In genomic region chr11:85752890-85753581, GRCh38 we compare ENCODE assay signal across 9 cellular contexts. TPM values are rescaled to one million over a fixed set of nuclear protein-coding genes. Genes with fewer than 3 reads are reported as not detected.
A peak's percentile ranks its signal among the peaks of the same experiment; 100 is the strongest.
DNase-seq lines count a peak whose midpoint lies in the region; ATAC-seq, FAIRE-seq and TF ChIP-seq lines count a peak whose summit lies in the region.
"Had no signal": no experiment of that assay in that cellular context is flagged by ENCODE, and none has a peak within 500 bp of the region (broad histone marks: within the 10 kb centered on the region; RNA-seq: fewer than 3 reads in every experiment).

No MANE protein-coding gene starts in this region.

- no peak for TF ChIP-seq POLR2A in testis (IDR thresholded peaks at IDR 0.05)

- H3K27ac ChIP-seq in pancreas, result no peak overlapping the region
- no peak overlapping the region for H3K27ac ChIP-seq in testis
- H3K27ac ChIP-seq: epithelial cell of prostate had no signal

- DNase-seq in T-helper 2 cell, result peak; percentile 35 to 100 (median 83)
- DNase-seq in pancreas, result no peak
- DNase-seq in testis, result peak; percentile 20
- DNase-seq in DMS79 treated with DMSO at 0.1 percent for 48 hours (lab: John Stamatoyannopoulos, UW), result no peak
- DNase-seq in NCI-H524 treated with DMSO at 0.1 percent for 48 hours (lab: John Stamatoyannopoulos, UW), result no peak

- H3K9me3 ChIP-seq in pancreas, result no peaks in the 10 kb centered on the region
- no peaks in the 10 kb centered on the region for H3K9me3 ChIP-seq in testis

- peak overlapping the region; percentile 85 for H3K4me3 Mint-ChIP-seq in activated T-helper 17 cell treated with anti-CD3 and anti-CD28 coated beads, Interleukin-2, amount 50 U/mL, for 72 hours

- ATAC-seq in activated T-helper 17 cell treated with anti-CD3 and anti-CD28 coated beads, Interleukin-2, amount 50 U/mL, for 72 hours (replicated peaks), result peak; percentile 90
- ATAC-seq in pancreas (peak in 3 of 4 donors; percentile 26 to 30 (median 27)), GM21723 (IDR thresholded peaks at IDR 0.05; ENCODE audit: unreplicated experiment) (no peak), GM21515 (IDR thresholded peaks at IDR 0.05; ENCODE audit: unreplicated experiment) (no peak)

- H3K27me3 Mint-ChIP-seq in activated T-helper 17 cell treated with anti-CD3 and anti-CD28 coated beads, Interleukin-2, amount 50 U/mL, for 72 hours, result no peaks in the 10 kb centered on the region

- H3K36me3 Mint-ChIP-seq in activated T-helper 17 cell treated with anti-CD3 and anti-CD28 coated beads, Interleukin-2, amount 50 U/mL, for 72 hours (ENCODE audit: low read depth), result peaks cover 9% of the 10 kb centered on the region

- H3K4me3 ChIP-seq in pancreas, result no peak overlapping the region
- H3K4me3 ChIP-seq in testis, result no peak overlapping the region

- intact Hi-C loops in pancreas (cut with DNase I) (no loop called here), testis (cut with DNase I; ENCODE audit: low total_unique reads) (no loop called here)

- TF ChIP-seq CTCF in pancreas (IDR thresholded peaks at IDR 0.05) (no peak), testis (IDR thresholded peaks at IDR 0.05) (no peak)

- H3K27me3 ChIP-seq in pancreas (no peaks in the 10 kb centered on the region), testis (no peaks in the 10 kb centered on the region)

- H3K9me3 Mint-ChIP-seq in activated T-helper 17 cell treated with anti-CD3 and anti-CD28 coated beads, Interleukin-2, amount 50 U/mL, for 72 hours, result no peaks in the 10 kb centered on the region

- H3K36me3 ChIP-seq in pancreas (no peaks in the 10 kb centered on the region), testis (ENCODE audit: low read depth, missing control alignments) (no peaks in the 10 kb centered on the region)

- peak overlapping the region; percentile 97 for H3K27ac Mint-ChIP-seq in activated T-helper 17 cell treated with anti-CD3 and anti-CD28 coated beads, Interleukin-2, amount 50 U/mL, for 72 hours

- FAIRE-seq in pancreas (lab: Jason Lieb, UNC), result no peak

- 87 to 88% methylated on average over 7 of the region's 7 CpGs for WGBS in pancreas, 2 donors
- 89 to 92% methylated on average over 7 of the region's 7 CpGs for WGBS in testis, 2 donors

- peaks cover 74% of the 10 kb centered on the region for H3K4me1 Mint-ChIP-seq in activated T-helper 17 cell treated with anti-CD3 and anti-CD28 coated beads, Interleukin-2, amount 50 U/mL, for 72 hours

- no peaks in the 10 kb centered on the region for H3K4me1 ChIP-seq in pancreas
- H3K4me1 ChIP-seq in testis, result peaks cover 3% of the 10 kb centered on the region

RNA-seq across cellular contexts. Expression of gene SYTL2, which starts 57.9 kb away (rescaled TPM):
- 10 to 100 TPM; 10.5 to 12.1 TPM for total RNA-seq in activated T-helper 17 cell treated with anti-CD3 and anti-CD28 coated beads, Interleukin-2, amount 50 U/mL, for 72 hours
- total RNA-seq in pancreas, result 10 to 100 TPM in 1 of 6 donors, 1 to 10 TPM in 5; 2.8 to 12.2 (median 4.1) TPM
- polyA plus RNA-seq in pancreas, result 1 to 10 TPM; 2.5 to 4.1 TPM
- total RNA-seq in testis, result 10 to 100 TPM; 12.3 to 16.9 TPM
- polyA plus RNA-seq in testis (ENCODE audit: insufficient read depth, low read depth, low replicate concordance), result 14.4 TPM

Comparison
In these comparisons a context has a peak if more than half of its experiments do, and no peak if none do; other contexts are left out.
1. DNase-seq: peak in T-helper 2 cell (5 of 5) and testis (single experiment); none in pancreas (0 of 6), DMS79 treated with DMSO at 0.1 percent for 48 hours (single experiment) and NCI-H524 treated with DMSO at 0.1 percent for 48 hours (single experiment).
2. ATAC-seq: peak in activated T-helper 17 cell treated with anti-CD3 and anti-CD28 coated beads, Interleukin-2, amount 50 U/mL, for 72 hours (single experiment) and pancreas (3 of 4); none in GM21723 (single experiment) and GM21515 (single experiment).